Comparison of ENCODE assay signal across 9 cellular contexts in genomic region chr7:150514748-150515222, GRCh38. TPM values are rescaled to one million over a fixed set of nuclear protein-coding genes. Genes with fewer than 3 reads are reported as not detected.
DNase-seq lines count a peak whose midpoint lies in the region; ATAC-seq, FAIRE-seq and TF ChIP-seq lines count a peak whose summit lies in the region.
"Had no signal": no experiment of that assay in that cellular context is flagged by ENCODE, and none has a peak within 500 bp of the region (broad histone marks: within the 10 kb centered on the region; RNA-seq: fewer than 3 reads in every experiment).

TSS of gene GIMAP7 (plus strand) at chr7:150514872. CDS start at chr7:150519975, 5,103 bp downstream.

- POLR2A ChIA-PET in HepG2 (lab: Yijun Ruan, JAX), result no interaction called here

- peaks cover 47% of the 10 kb centered on the region for H3K4me1 Mint-ChIP-seq in activated T-cell treated with anti-CD3 and anti-CD28 coated beads, Interleukin-2, amount 50 U/mL, for 72 hours (ENCODE audit: low read depth)

- no peak within 1 kb of the TSS for H3K9ac ChIP-seq in HepG2 (ENCODE audit: insufficient read depth, low read depth, low read length)
- H3K9ac ChIP-seq in stomach smooth muscle (ENCODE audit: low read length in 2 of 2), result peak within 1 kb of the TSS in 1 of 2 donors; percentile 46

- peaks cover 0 to 8% of the 10 kb centered on the region in 2 experiments; a peak in 2 of 5 replicates for H3K27me3 ChIP-seq in HepG2 (ENCODE audit: control insufficient read depth in 1 of 2, insufficient read depth in 2 of 2, low read length in 2 of 2)
- no peaks in the 10 kb centered on the region for H3K27me3 ChIP-seq in stomach smooth muscle (ENCODE audit: control insufficient read depth in 1 of 2, insufficient read depth in 2 of 2, low read length in 2 of 2)
- H3K27me3 ChIP-seq in foreskin keratinocyte, result no peaks in the 10 kb centered on the region

- H3K4me1 ChIP-seq in HepG2 (ENCODE audit: insufficient read depth, low read length), result no peaks in the 10 kb centered on the region
- H3K4me1 ChIP-seq in stomach smooth muscle (ENCODE audit: control insufficient read depth, insufficient read depth, low read length), result no peaks in the 10 kb centered on the region
- H3K4me1 ChIP-seq in foreskin keratinocyte, result no peaks in the 10 kb centered on the region

- no peak for TF ChIP-seq RAD21 in HepG2 (CRISPR knock-in tag; IDR thresholded peaks at IDR 0.05)

- H3K27ac Mint-ChIP-seq in activated T-cell treated with anti-CD3 and anti-CD28 coated beads, Interleukin-2, amount 50 U/mL, for 72 hours, result peak within 1 kb of the TSS; percentile 87

- no peaks in the 10 kb centered on the region for H3K36me3 ChIP-seq in HepG2 (replicated peaks in 1 of 2; ENCODE audit: control insufficient read depth in 1 of 2, insufficient read depth in 2 of 2, low read length in 2 of 2)
- no peaks in the 10 kb centered on the region for H3K36me3 ChIP-seq in stomach smooth muscle (ENCODE audit: control insufficient read depth in 2 of 2, insufficient read depth in 2 of 2, low read length in 2 of 2)

- H3K79me2 ChIP-seq in HepG2 (ENCODE audit: insufficient read depth, low read length), result no peaks in the 10 kb centered on the region

- 6% methylated on average over 3 of the region's 3 CpGs for WGBS in HepG2 (ENCODE audit: low lambda C conversion rate)

- TF ChIP-seq CTCF in HepG2 (CRISPR knock-in tag; IDR thresholded peaks at IDR 0.05) (no peak), foreskin keratinocyte (conservative IDR thresholded peaks at IDR 0.05) (no peak)

- no peak within 1 kb of the TSS for H3K4me3 ChIP-seq in HepG2 (replicated peaks in 1 of 3; ENCODE audit: insufficient read depth in 1 of 3, low read depth in 2 of 3, low read length in 3 of 3)
- H3K4me3 ChIP-seq in stomach smooth muscle (ENCODE audit: low read length in 2 of 2), result peak within 1 kb of the TSS; percentile 59 to 61

- FAIRE-seq in GM12891 (lab: Jason Lieb, UNC), result peak; percentile 91
- no peak for FAIRE-seq in HepG2 (lab: Jason Lieb, UNC)
- FAIRE-seq: astrocyte had no signal

- H3K36me3 Mint-ChIP-seq in activated T-cell treated with anti-CD3 and anti-CD28 coated beads, Interleukin-2, amount 50 U/mL, for 72 hours (ENCODE audit: insufficient read depth in 2 of 2), result peaks cover 9 to 19% of the 10 kb centered on the region in 2 donors

- CTCF ChIA-PET in HepG2 (lab: Yijun Ruan, JAX; ENCODE audit: low intra/inter-chr PET ratio, low total read pairs), result no interaction called here

- H2AFZ ChIP-seq in HepG2 (ENCODE audit: low read length), result no peak within 1 kb of the TSS

- in situ Hi-C loops in HepG2 (cut with HindIII; ENCODE audit: extremely low pct_ligation_motif_present, low pct_unique_long_range_greater_than_20kb), result no loop called here

- H3K27ac ChIP-seq in HepG2 (ENCODE audit: extremely low read length, insufficient read depth, low read length) (no peak within 1 kb of the TSS), stomach smooth muscle (ENCODE audit: low read length) (no peak within 1 kb of the TSS), foreskin keratinocyte (no peak within 1 kb of the TSS)

- no TSS peak for BruUV-seq in HepG2 (replicated peaks; lab: Mats Ljungman, UMichigan)

- DNase-seq in GM12891 (ENCODE audit: insufficient read length, low spot score), result no peak
- peak; percentile 56 to 65 for DNase-seq in activated T-cell treated with anti-CD3 and anti-CD28 coated beads, Interleukin-2, amount 50 U/mL, for 72 hours
- DNase-seq in HepG2 (ENCODE audit: low spot score), result no peak
- no peak for DNase-seq in COLO829 (ENCODE audit: low spot score)
- DNase-seq in foreskin keratinocyte, result no peak

- intact Hi-C loops in HepG2 (cut with micrococcal nuclease; ENCODE audit: unreplicated experiment), result no loop called here

- H3K9me3 Mint-ChIP-seq in activated T-cell treated with anti-CD3 and anti-CD28 coated beads, Interleukin-2, amount 50 U/mL, for 72 hours, result peaks cover 2 to 3% of the 10 kb centered on the region in 2 donors

- no peak within 1 kb of the TSS for H3K4me2 ChIP-seq in HepG2 (ENCODE audit: low read depth, low read length)

- H3K9me3 ChIP-seq in HepG2 (ENCODE audit: low read length) (no peaks in the 10 kb centered on the region), stomach smooth muscle (ENCODE audit: control insufficient read depth in 2 of 2, low read length in 2 of 2) (no peaks in the 10 kb centered on the region)

- ATAC-seq in HG03066 (IDR thresholded peaks at IDR 0.05; ENCODE audit: low read depth, unreplicated experiment) (peak; percentile 64), HepG2 (peak; percentile 69), GM19463 (IDR thresholded peaks at IDR 0.05; ENCODE audit: unreplicated experiment) (no peak), foreskin keratinocyte (no peak)
- ATAC-seq in activated T-cell treated with anti-CD3 and anti-CD28 coated beads, Interleukin-2, amount 50 U/mL, for 72 hours (replicated peaks in 1 of 2), result peak; percentile 85 to 87

- H3K4me3 Mint-ChIP-seq in activated T-cell treated with anti-CD3 and anti-CD28 coated beads, Interleukin-2, amount 50 U/mL, for 72 hours, result peak within 1 kb of the TSS; percentile 91 to 94

- TF ChIP-seq EP300 in HepG2 (IDR thresholded peaks at IDR 0.05; ENCODE audit: low read depth in 2 of 2, low read length in 2 of 2), result no peak
- no peak for TF ChIP-seq EP300 in HepG2 (CRISPR knock-in tag; IDR thresholded peaks at IDR 0.05; ENCODE audit: borderline replicate concordance)

- TF ChIP-seq POLR2A in GM12891 (IDR thresholded peaks at IDR 0.05; ENCODE audit: low read depth, low read length) (no peak; the same call in 1 of the 2 replicates), HepG2 (IDR thresholded peaks at IDR 0.05; ENCODE audit: insufficient read depth in 1 of 2, low read depth in 2 of 2, low read length in 2 of 2) (no peak)

- H3K27me3 Mint-ChIP-seq in activated T-cell treated with anti-CD3 and anti-CD28 coated beads, Interleukin-2, amount 50 U/mL, for 72 hours (ENCODE audit: low read depth), result no peaks in the 10 kb centered on the region

- no peaks in the 10 kb centered on the region for H4K20me1 ChIP-seq in HepG2 (ENCODE audit: insufficient read depth, low read length)

TF ChIP-seq in GM12891, 5 proteins besides CTCF, POLR2A, EP300 and RAD21:
- TF ChIP-seq TAF1 (IDR thresholded peaks at IDR 0.05; ENCODE audit: low read depth, low read length), result no peak
- TF ChIP-seq SPI1 (IDR thresholded peaks at IDR 0.05; ENCODE audit: low read depth, low read length), result no peak
- TF ChIP-seq POU2F2 (IDR thresholded peaks at IDR 0.05; ENCODE audit: low read depth, low read length), result no peak
- peak; percentile 66; the same call in 1 of the 2 replicates for TF ChIP-seq POLR2AphosphoS5 (IDR thresholded peaks at IDR 0.05; ENCODE audit: low read depth, low read length)
- TF ChIP-seq PAX5 (IDR thresholded peaks at IDR 0.05; ENCODE audit: insufficient read depth, low read length, severe bottlenecking), result no peak

TF ChIP-seq in HepG2, 621 proteins besides CTCF, POLR2A, EP300 and RAD21 (continues in another document):
- no peak for TF ChIP-seq ZBTB4 (CRISPR knock-in tag; IDR thresholded peaks at IDR 0.05; ENCODE audit: borderline replicate concordance)

RNA-seq across cellular contexts. Expression of gene GIMAP7, which starts in this region (rescaled TPM):
- polyA plus RNA-seq in GM12891 (2012; ENCODE audit: low read depth, missing spikeins), result 6.6 TPM
- total RNA-seq in activated T-cell treated with anti-CD3 and anti-CD28 coated beads, Interleukin-2, amount 50 U/mL, for 72 hours, result 10 to 100 TPM; 45.1 to 50.7 TPM
- total RNA-seq in HepG2 (2016; rRNA removed; fragmentation: Illumina TruSeq; extraction: Trizol) (not detected in 2 replicates), foreskin keratinocyte (not detected in 2 replicates)
- total RNA-seq in HepG2 (2016; cell fraction: cytosol; rRNA removed; fragmentation: Illumina TruSeq; extraction: Trizol; ENCODE audit: low read depth), result not detected in 2 replicates
- total RNA-seq in HepG2 (2016; cell fraction: insoluble cytoplasmic fraction; rRNA removed; fragmentation: Illumina TruSeq; extraction: Trizol), result not detected in 2 replicates
- total RNA-seq in HepG2 (2016; cell fraction: membrane; rRNA removed; fragmentation: Illumina TruSeq; extraction: Trizol), result not detected in 2 replicates
- not detected in 2 replicates for total RNA-seq in HepG2 (2016; cell fraction: nucleus; rRNA removed; fragmentation: Illumina TruSeq; extraction: Trizol)
- polyA plus RNA-seq in HepG2 (2011; rRNA removed) (not detected in 2 replicates), foreskin keratinocyte (not detected in 2 replicates)
- not detected in 2 replicates for polyA plus RNA-seq in HepG2 (2011; cell fraction: cytosol; rRNA removed)
- polyA plus RNA-seq in HepG2 (2011; cell fraction: nucleus; rRNA removed), result not detected in 2 replicates
- polyA plus RNA-seq in HepG2 (2012), result not detected in 2 replicates
- polyA plus RNA-seq in HepG2 (2016; cell fraction: cytosol; fragmentation: Illumina TruSeq; extraction: Trizol; ENCODE audit: low read depth), result not detected in 2 replicates
- not detected in 2 replicates for polyA plus RNA-seq in HepG2 (2016; cell fraction: insoluble cytoplasmic fraction; fragmentation: Illumina TruSeq; extraction: Trizol; ENCODE audit: low read depth)
- polyA plus RNA-seq in HepG2 (2016; cell fraction: membrane; fragmentation: Illumina TruSeq; extraction: Trizol; ENCODE audit: low read depth), result not detected in 2 replicates
- polyA plus RNA-seq in HepG2 (2016; cell fraction: nucleus; fragmentation: Illumina TruSeq; extraction: Trizol; ENCODE audit: insufficient read depth, low read depth), result not detected in 2 replicates
- polyA minus RNA-seq in HepG2 (2011; rRNA and poly(A)+ RNA removed; ENCODE audit: low replicate concordance), result not detected in 2 replicates
- polyA minus RNA-seq in HepG2 (2011; cell fraction: cytosol; rRNA and poly(A)+ RNA removed), result not detected in 2 replicates
- not detected in 2 replicates for polyA minus RNA-seq in HepG2 (2011; cell fraction: nucleus; rRNA and poly(A)+ RNA removed)
- total RNA-seq: astrocyte had no signal

Comparison
In these comparisons a context has a peak if more than half of its experiments do, and no peak if none do; other contexts are left out.
1. RNA of gene GIMAP7 (total RNA-seq): 45.1 to 50.7 TPM in activated T-cell treated with anti-CD3 and anti-CD28 coated beads, Interleukin-2, amount 50 U/mL, for 72 hours; not detected in HepG2 and not detected in foreskin keratinocyte; every median in the first group is over 10 times any median in the second.
2. Peak in ATAC-seq in HepG2; RNA of the gene not detected or under 1 TPM.
3. DNase-seq: peak in activated T-cell treated with anti-CD3 and anti-CD28 coated beads, Interleukin-2, amount 50 U/mL, for 72 hours (2 of 2); none in GM12891 (single experiment), HepG2 (single experiment), COLO829 (single experiment) and foreskin keratinocyte (0 of 2).
4. ATAC-seq: peak in HG03066 (single experiment) and activated T-cell treated with anti-CD3 and anti-CD28 coated beads, Interleukin-2, amount 50 U/mL, for 72 hours (2 of 2); none in GM19463 (single experiment) and foreskin keratinocyte (single experiment).
5. H3K4me3 ChIP-seq: peak in stomach smooth muscle (2 of 2); none in HepG2 (0 of 3).